Comparison of ENCODE assay signal across 13 cellular contexts in the genomic region with DNA sequence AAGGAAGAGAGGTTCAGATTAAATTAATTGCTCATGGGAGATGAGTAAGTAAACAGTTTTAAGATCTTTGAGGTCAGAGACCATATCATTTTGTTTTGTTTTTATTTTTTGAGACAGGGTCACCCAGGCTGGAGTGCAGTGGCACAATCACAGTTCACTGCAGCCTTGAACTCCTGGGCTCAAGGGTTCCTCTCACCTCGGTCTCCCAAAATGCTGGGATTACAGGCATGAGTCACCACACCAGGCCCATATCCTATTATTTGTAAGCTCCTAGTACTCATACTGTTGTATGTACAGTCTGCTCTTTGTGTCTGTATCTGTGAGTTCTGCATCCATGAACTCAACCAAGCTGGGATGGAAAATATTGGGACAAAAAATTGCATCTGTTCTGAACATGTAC. TPM values are rescaled to one million over a fixed set of nuclear protein-coding genes. Genes with fewer than 3 reads are reported as not detected.
A peak's percentile ranks its signal among the peaks of the same experiment; 100 is the strongest.
DNase-seq lines count a peak whose midpoint lies in the region; ATAC-seq and TF ChIP-seq lines count a peak whose summit lies in the region.
"Had no signal": no experiment of that assay in that cellular context is flagged by ENCODE, and none has a peak within 500 bp of the region (broad histone marks: within the 10 kb centered on the region; RNA-seq: fewer than 3 reads in every experiment).

No MANE protein-coding gene starts in this region.

- no peaks in the 10 kb centered on the region for H3K27me3 Mint-ChIP-seq in activated CD4-positive, alpha-beta T cell treated with anti-CD3 and anti-CD28 coated beads, Interleukin-2, amount 10 ng/mL, durations not matched to agents 7 days and 5 days

- no peaks in the 10 kb centered on the region for H3K9me3 ChIP-seq in heart left ventricle
- no peaks in the 10 kb centered on the region for H3K9me3 ChIP-seq in adipocyte (ENCODE audit: control insufficient read depth, low read length)
- H3K9me3 ChIP-seq in mesodermal cell (ENCODE audit: control insufficient read depth, low read length), result no peaks in the 10 kb centered on the region
- no peaks in the 10 kb centered on the region for H3K9me3 ChIP-seq in aorta (ENCODE audit: control insufficient read depth, low read length)
- H3K9me3 ChIP-seq: Peyer's patch had no signal

- peak overlapping the region; percentile 47 for H3K9ac ChIP-seq in adipocyte (ENCODE audit: low read length)

- peaks cover 0 to 28% (median 8%) of the 10 kb centered on the region in 9 donors for H3K36me3 ChIP-seq in heart left ventricle
- H3K36me3 ChIP-seq in adipocyte (ENCODE audit: control insufficient read depth, insufficient read depth, low read length, severe bottlenecking), result peaks cover 23% of the 10 kb centered on the region
- peaks cover 30% of the 10 kb centered on the region for H3K36me3 ChIP-seq in mesodermal cell (ENCODE audit: control insufficient read depth, insufficient read depth, low read length)
- no peaks in the 10 kb centered on the region for H3K36me3 ChIP-seq in aorta (ENCODE audit: control insufficient read depth in 1 of 2, insufficient read depth in 2 of 2, low read length in 1 of 2)
- H3K36me3 ChIP-seq: Peyer's patch had no signal

- peaks cover 12% of the 10 kb centered on the region for H3K36me3 Mint-ChIP-seq in activated CD4-positive, alpha-beta T cell treated with anti-CD3 and anti-CD28 coated beads, Interleukin-2, amount 10 ng/mL, durations not matched to agents 7 days and 5 days (ENCODE audit: low read depth)

- H3K4me1 Mint-ChIP-seq in activated CD4-positive, alpha-beta T cell treated with anti-CD3 and anti-CD28 coated beads, Interleukin-2, amount 10 ng/mL, durations not matched to agents 7 days and 5 days, result peaks cover 25% of the 10 kb centered on the region

- POLR2A ChIA-PET in activated CD4-positive, alpha-beta T cell treated with anti-CD3 and anti-CD28 coated beads, Interleukin-2, amount 10 ng/mL, durations not matched to agents 7 days and 5 days (lab: Charles Lee), result no interaction called here

- CTCF ChIA-PET in activated CD4-positive, alpha-beta T cell treated with anti-CD3 and anti-CD28 coated beads, Interleukin-2, amount 10 ng/mL, durations not matched to agents 7 days and 5 days (lab: Charles Lee), result interaction anchor here (1.6 to 1.8 kb wide), 2 partner anchors 10 to 18 kb away, joined by 3 to 6 read pairs; no protein-coding TSS in a partner anchor

- H3K4me3 Mint-ChIP-seq in activated CD4-positive, alpha-beta T cell treated with anti-CD3 and anti-CD28 coated beads, Interleukin-2, amount 10 ng/mL, durations not matched to agents 7 days and 5 days, result no peak overlapping the region

- no peaks in the 10 kb centered on the region for H3K27me3 ChIP-seq in heart left ventricle
- no peaks in the 10 kb centered on the region for H3K27me3 ChIP-seq in adipocyte (replicated peaks; ENCODE audit: control insufficient read depth, insufficient read depth, low read length)
- H3K27me3 ChIP-seq in aorta (ENCODE audit: control insufficient read depth in 1 of 2, insufficient read depth in 2 of 2, low read length in 1 of 2), result no peaks in the 10 kb centered on the region
- H3K27me3 ChIP-seq: Peyer's patch had no signal

- H3K4me1 ChIP-seq in heart left ventricle, result peaks cover 0 to 41% (median 16%) of the 10 kb centered on the region in 12 donors
- peaks cover 29% of the 10 kb centered on the region for H3K4me1 ChIP-seq in adipocyte (ENCODE audit: control insufficient read depth, insufficient read depth, low read length)
- H3K4me1 ChIP-seq in mesodermal cell (ENCODE audit: control insufficient read depth, insufficient read depth, low read length, poor library complexity, severe bottlenecking), result no peaks in the 10 kb centered on the region
- H3K4me1 ChIP-seq in aorta (ENCODE audit: control insufficient read depth in 1 of 2, insufficient read depth in 2 of 2, low read length in 2 of 2), result no peaks in the 10 kb centered on the region

- no peak for TF ChIP-seq POLR2A in heart left ventricle (IDR thresholded peaks at IDR 0.05)

- DNase-seq in heart left ventricle (no peak), Right ventricle myocardium inferior (ENCODE audit: missing footprints) (no peak), adipocyte (ENCODE audit: low read depth) (no peak), substantia nigra (lab: John Stamatoyannopoulos, UW) (no peak), aorta (no peak)
- no peak for DNase-seq in activated CD4-positive, alpha-beta T cell treated with anti-CD3 and anti-CD28 coated beads, Interleukin-2, amount 10 ng/mL, durations not matched to agents 7 days and 5 days
- DNase-seq: activated naive CD4-positive, alpha-beta T cell treated with anti-CD3 and anti-CD28 coated beads, Interleukin-2, amount 50 U/mL, for 16 hours; NCI-H510A treated with DMSO at 0.1 percent for 48 hours; Peyer's patch; SW 1271 had no signal

- H3K27ac Mint-ChIP-seq in activated CD4-positive, alpha-beta T cell treated with anti-CD3 and anti-CD28 coated beads, Interleukin-2, amount 10 ng/mL, durations not matched to agents 7 days and 5 days, result no peak overlapping the region

- ATAC-seq in heart left ventricle (no peak), Right ventricle myocardium inferior (no peak), GM19452 (IDR thresholded peaks at IDR 0.05; ENCODE audit: unreplicated experiment) (no peak), aorta (ENCODE audit: low FRiP score) (no peak)

- no peaks in the 10 kb centered on the region for H3K9me3 Mint-ChIP-seq in activated CD4-positive, alpha-beta T cell treated with anti-CD3 and anti-CD28 coated beads, Interleukin-2, amount 10 ng/mL, durations not matched to agents 7 days and 5 days

- TF ChIP-seq CTCF in heart left ventricle (IDR thresholded peaks at IDR 0.05), result no peak

- intact Hi-C loops in heart left ventricle (cut with DNase I) (loop anchor here in 3 of 10 donors (10.0 kb wide), 3 partner anchors 160 to 290 kb away; a partner anchor contains a TSS), Right ventricle myocardium inferior (cut with DNase I) (no loop called here), aorta (cut with DNase I) (no loop called here)

- 69 to 77% (median 73%) methylated on average over 1 of the region's 1 CpG for WGBS in heart left ventricle, 4 donors
- WGBS in mesodermal cell (ENCODE audit: insufficient coverage in 2 of 2), 2 experiments, result 100% methylated on average over 1 of the region's 1 CpG; no CpG with 5 or more reads in 1 of the 2 experiments
- WGBS in aorta, 2 donors, result 59 to 78% methylated on average over 1 of the region's 1 CpG

- no peak overlapping the region for H3K4me3 ChIP-seq in heart left ventricle
- no peak overlapping the region for H3K4me3 ChIP-seq in adipocyte (ENCODE audit: low read length)
- H3K4me3 ChIP-seq in mesodermal cell (ENCODE audit: extremely low read depth, insufficient read depth, low read length, poor library complexity, severe bottlenecking), result no peak overlapping the region
- no peak overlapping the region for H3K4me3 ChIP-seq in aorta (ENCODE audit: low read length in 2 of 2)
- H3K4me3 ChIP-seq: Peyer's patch had no signal

- H3K27ac ChIP-seq in heart left ventricle, result peak overlapping the region in 9 of 12 donors; percentile 36 to 63 (median 41)
- H3K27ac ChIP-seq in mesodermal cell (ENCODE audit: low read depth, low read length, severe bottlenecking), result peak overlapping the region; percentile 24
- H3K27ac ChIP-seq in substantia nigra (ENCODE audit: low read depth, low read length, poor library complexity, severe bottlenecking), result peak overlapping the region; percentile 24
- H3K27ac ChIP-seq in aorta (ENCODE audit: low read depth in 1 of 2, low read length in 2 of 2), result no peak overlapping the region
- H3K27ac ChIP-seq: VCaP had no signal

RNA-seq across cellular contexts. Expression of a gene that starts 6.0 kb away (rescaled TPM):
- 10 to 100 TPM in 3 of 9 donors, 1 to 10 TPM in 6; 2.9 to 13.7 (median 5.4) TPM for total RNA-seq in heart left ventricle
- 1 to 10 TPM; 3.5 to 7.9 TPM for polyA plus RNA-seq in heart left ventricle
- total RNA-seq in Right ventricle myocardium inferior, result 10.6 TPM
- 0.63 TPM for polyA plus RNA-seq in mesodermal cell (2013, experiment 1 of 2)
- polyA plus RNA-seq in mesodermal cell (2013, experiment 2 of 2), result 1.7 TPM
- total RNA-seq in aorta, result 10 to 100 TPM; 40.5 to 58.2 TPM
- 10 to 100 TPM; 55.3 to 90.9 TPM for polyA plus RNA-seq in aorta
- under 1 TPM; 0.69 to 0.92 TPM for total RNA-seq in activated CD4-positive, alpha-beta T cell treated with anti-CD3 and anti-CD28 coated beads, Interleukin-2, amount 10 ng/mL, durations not matched to agents 7 days and 5 days

RNA-seq across cellular contexts. Expression of a gene that starts 13.3 kb away (rescaled TPM):
- 100 to 1,000 TPM; 292 to 825 (median 609) TPM for total RNA-seq in heart left ventricle
- polyA plus RNA-seq in heart left ventricle, result 1,000 to 10,000 TPM in 1 of 2 donors, 100 to 1,000 TPM in 1; 459 to 1,593 TPM
- 782 TPM for total RNA-seq in Right ventricle myocardium inferior
- 2,088 TPM for polyA plus RNA-seq in mesodermal cell (2013, experiment 1 of 2)
- polyA plus RNA-seq in mesodermal cell (2013, experiment 2 of 2), result 2,116 TPM
- total RNA-seq in aorta, result 100 to 1,000 TPM; 828 to 889 TPM
- 1,000 to 10,000 TPM; 1,443 to 3,537 TPM for polyA plus RNA-seq in aorta
- total RNA-seq in activated CD4-positive, alpha-beta T cell treated with anti-CD3 and anti-CD28 coated beads, Interleukin-2, amount 10 ng/mL, durations not matched to agents 7 days and 5 days, result 100 to 1,000 TPM; 713 to 959 TPM

Comparison
In these comparisons a context has a peak if more than half of its experiments do, and no peak if none do; other contexts are left out.
1. H3K27ac ChIP-seq: peak in heart left ventricle (9 of 12), mesodermal cell (single experiment) and substantia nigra (single experiment); none in aorta (0 of 2).